ENCODE assay signal across 13 cellular contexts in the genomic region with DNA sequence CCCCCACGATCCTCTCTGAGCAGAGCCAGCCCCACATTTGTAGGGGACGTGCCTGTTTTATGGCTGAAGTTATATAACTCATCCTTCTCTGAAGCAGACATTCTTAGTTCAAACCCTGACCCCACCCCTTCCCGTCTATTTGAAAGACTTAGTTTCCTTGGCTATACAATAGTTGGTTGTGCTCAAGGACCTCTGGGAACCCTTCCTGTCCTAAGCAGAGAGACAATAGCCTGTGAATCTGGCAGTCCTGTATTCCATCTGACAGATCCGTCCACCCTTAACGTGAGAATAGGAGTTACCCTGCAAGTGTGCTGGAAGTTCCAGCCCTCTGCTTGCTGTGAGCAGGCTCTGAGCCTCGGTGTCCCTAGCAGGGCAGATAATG.
DNase-seq lines count a peak whose midpoint lies in the region; ATAC-seq, FAIRE-seq and TF ChIP-seq lines count a peak whose summit lies in the region.
"Had no signal": no experiment of that assay in that cellular context is flagged by ENCODE, and none has a peak within 500 bp of the region (broad histone marks: within the 10 kb centered on the region; RNA-seq: fewer than 3 reads in every experiment).

No MANE protein-coding gene starts in this region.

- H3K4me3 ChIP-seq in A549: no peak overlapping the region
- peak overlapping the region; percentile 0 for H3K4me3 ChIP-seq in NT2/D1 (ENCODE audit: insufficient read length, low read depth)
- no peak overlapping the region for H3K4me3 ChIP-seq in heart right ventricle
- H3K4me3 ChIP-seq: testis had no signal

- ATAC-seq in A549 (no peak), heart right ventricle (peak; percentile 62 to 89 (median 82)), GM18867 (IDR thresholded peaks at IDR 0.05; ENCODE audit: unreplicated experiment) (no peak)
- ATAC-seq: activated CD8-positive, alpha-beta T cell treated with anti-CD3 and anti-CD28 coated beads, Interleukin-2, amount 10 ng/mL, durations not matched to agents 7 days and 5 days; activated naive CD4-positive, alpha-beta T cell treated with anti-CD3 and anti-CD28 coated beads, Interleukin-2, amount 50 U/mL, for 72 hours had no signal

- intact Hi-C loops in heart right ventricle (cut with DNase I): loop anchor here in 4 of 10 donors (1.0 to 10.0 kb wide), 5 partner anchors 56 to 74 kb away; partner anchors contain the start of gene MN1 (in 2 of the 4)
- intact Hi-C loops in posterior vena cava (cut with DNase I): no loop called here

- 68% methylated on average over 3 of the region's 6 CpGs for WGBS in A549 (ENCODE audit: missing lambda C conversion rate)
- WGBS in heart right ventricle, 2 donors: 38 to 53% methylated on average over 6 of the region's 6 CpGs

- DNase-seq in A549 (ENCODE audit: low read depth in 1 of 2, low spot score in 1 of 2) (no peak), NT2/D1 (ENCODE audit: low read depth, low spot score) (no peak), heart right ventricle (peak in 1 of 2 donors; percentile 68), posterior vena cava (ENCODE audit: low spot score) (peak; percentile 43), occipital lobe (lab: John Stamatoyannopoulos, UW) (no peak), NCI-H82 (lab: John Stamatoyannopoulos, UW) (no peak)
- no peak for DNase-seq in activated naive CD4-positive, alpha-beta T cell treated with anti-CD3 and anti-CD28 coated beads, Interleukin-2, amount 50 U/mL, for 16 hours
- DNase-seq: activated CD8-positive, alpha-beta T cell treated with anti-CD3 and anti-CD28 coated beads, Interleukin-2, amount 10 ng/mL, durations not matched to agents 7 days and 5 days; cortex of kidney had no signal

- CTCF ChIA-PET in A549 (lab: Yijun Ruan, JAX): no interaction called here

- no peak for TF ChIP-seq RAD21 in A549 (conservative IDR thresholded peaks at IDR 0.05 in 1 of 2, IDR thresholded peaks at IDR 0.05 in 1 of 2)

- no peak for TF ChIP-seq EP300 in A549 (IDR thresholded peaks at IDR 0.05)

- FAIRE-seq in A549 (lab: Jason Lieb, UNC): no peak
- FAIRE-seq: RCC 7860 had no signal

- H3K27ac ChIP-seq in A549: peak overlapping the region; percentile 64 to 82
- H3K27ac ChIP-seq in heart right ventricle: peak overlapping the region; percentile 70 to 92 (median 90)

- H3K4me1 ChIP-seq in A549 (peaks cover 36% of the 10 kb centered on the region), NT2/D1 (ENCODE audit: insufficient read depth, insufficient read length) (peaks cover 6% of the 10 kb centered on the region), heart right ventricle (peaks cover 4 to 35% (median 20%) of the 10 kb centered on the region in 9 donors)

- peak overlapping the region; percentile 78 for H3K9ac ChIP-seq in NT2/D1 (ENCODE audit: insufficient read length, low read depth)

- no peak for TF ChIP-seq CTCF in A549 (IDR thresholded peaks at IDR 0.05)
- TF ChIP-seq CTCF in heart right ventricle (IDR thresholded peaks at IDR 0.05): no peak

- TF ChIP-seq POLR2A in A549 (IDR thresholded peaks at IDR 0.05; ENCODE audit: low read length): no peak

- peaks cover 3% of the 10 kb centered on the region for H3K36me3 ChIP-seq in NT2/D1 (ENCODE audit: insufficient read depth, insufficient read length, low read length)
- H3K36me3 ChIP-seq in heart right ventricle: no peaks in the 10 kb centered on the region

- H3K4me2 ChIP-seq in A549: peak overlapping the region; percentile 53

- POLR2A ChIA-PET in A549 (lab: Yijun Ruan, JAX): no interaction called here

- H3K9me3 ChIP-seq in A549 (no peaks in the 10 kb centered on the region), NT2/D1 (ENCODE audit: insufficient read depth, low read length) (0 out of 2 replicates have a peak, but pooled peaks cover 15% of the 10 kb centered on the region), heart right ventricle (no peaks in the 10 kb centered on the region)
- H3K9me3 ChIP-seq: testis had no signal

- H3K27me3 ChIP-seq in NT2/D1 (ENCODE audit: insufficient read depth, insufficient read length): no peaks in the 10 kb centered on the region
- H3K27me3 ChIP-seq in heart right ventricle: no peaks in the 10 kb centered on the region
- H3K27me3 ChIP-seq: testis had no signal

TF ChIP-seq in A549, 52 proteins besides CTCF, POLR2A, EP300 and RAD21:
- TF ChIP-seq ZSCAN20 (CRISPR knock-in tag; IDR thresholded peaks at IDR 0.05) (no peak), NR3C1 (IDR thresholded peaks at IDR 0.05) (no peak), BHLHE40 (IDR thresholded peaks at IDR 0.05; ENCODE audit: low read depth, low read length) (no peak), RARB (CRISPR knock-in tag; IDR thresholded peaks at IDR 0.05) (no peak), SMC3 (IDR thresholded peaks at IDR 0.05) (no peak), KDM5A (IDR thresholded peaks at IDR 0.05) (no peak), ESRRA (IDR thresholded peaks at IDR 0.05; ENCODE audit: borderline replicate concordance, low read length) (no peak), FOSL2 (IDR thresholded peaks at IDR 0.05) (no peak), FOSL2 (CRISPR knock-in tag; IDR thresholded peaks at IDR 0.05) (no peak), HOXB13 (CRISPR knock-in tag; IDR thresholded peaks at IDR 0.05; ENCODE audit: low read depth) (no peak), REST (IDR thresholded peaks at IDR 0.05) (no peak), ATOH8 (CRISPR knock-in tag; IDR thresholded peaks at IDR 0.05; ENCODE audit: low read depth) (no peak), USF2 (IDR thresholded peaks at IDR 0.05) (no peak), TP53 (CRISPR knock-in tag; IDR thresholded peaks at IDR 0.05) (no peak), E2F6 (IDR thresholded peaks at IDR 0.05; ENCODE audit: borderline replicate concordance, low read depth) (no peak), HES2 (IDR thresholded peaks at IDR 0.05) (no peak), NFE2L2 (conservative IDR thresholded peaks at IDR 0.05; ENCODE audit: low read length) (no peak), EHF (CRISPR knock-in tag; IDR thresholded peaks at IDR 0.05) (no peak), JUNB (IDR thresholded peaks at IDR 0.05) (no peak), TFCP2L1 (CRISPR knock-in tag; IDR thresholded peaks at IDR 0.05) (no peak)
- TF ChIP-seq, protein P1, sequence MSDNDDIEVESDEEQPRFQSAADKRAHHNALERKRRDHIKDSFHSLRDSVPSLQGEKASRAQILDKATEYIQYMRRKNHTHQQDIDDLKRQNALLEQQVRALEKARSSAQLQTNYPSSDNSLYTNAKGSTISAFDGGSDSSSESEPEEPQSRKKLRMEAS (IDR thresholded peaks at IDR 0.05): no peak

Comparison
In these comparisons a context has a peak if more than half of its experiments do, and no peak if none do; other contexts are left out.
1. ATAC-seq: peak in heart right ventricle (8 of 8); none in A549 (0 of 2) and GM18867 (single experiment).